In the genomic region with DNA sequence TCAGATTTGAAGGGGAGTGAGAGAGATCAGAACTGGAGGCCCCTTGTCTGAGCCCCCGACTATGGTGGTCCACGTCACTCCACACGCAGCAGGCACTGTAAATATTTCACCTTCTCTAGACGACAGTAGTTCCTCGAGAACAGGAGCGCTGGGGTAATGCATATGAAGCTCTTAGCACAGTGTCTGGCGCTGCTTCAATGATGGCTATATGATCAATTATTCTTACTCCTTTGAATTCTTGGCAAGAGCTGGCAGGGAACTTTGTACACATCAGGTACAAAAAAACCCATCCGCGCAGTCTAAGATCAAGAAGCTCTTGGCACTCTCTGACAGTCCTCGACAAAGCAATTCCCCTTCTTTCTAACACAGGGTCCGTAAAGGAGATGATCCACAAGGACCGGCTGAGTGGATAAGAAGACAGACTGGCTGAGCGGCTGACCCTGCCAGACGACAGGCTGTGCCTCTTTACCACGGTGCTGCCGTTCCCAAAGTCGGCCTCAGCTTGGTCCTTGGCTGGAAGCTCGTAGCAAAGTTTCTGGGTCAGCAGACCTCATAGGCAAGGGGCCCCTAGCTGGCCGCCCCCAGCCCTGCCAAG, we compare ENCODE assay signal across 1 cellular context.
TF ChIP-seq lines count a peak whose summit lies in the region.

No MANE protein-coding gene starts in this region.

TF ChIP-seq in GM23338, 12 proteins besides CTCF, POLR2A, EP300 and RAD21 (continued from another document):
- TF ChIP-seq, protein P1, sequence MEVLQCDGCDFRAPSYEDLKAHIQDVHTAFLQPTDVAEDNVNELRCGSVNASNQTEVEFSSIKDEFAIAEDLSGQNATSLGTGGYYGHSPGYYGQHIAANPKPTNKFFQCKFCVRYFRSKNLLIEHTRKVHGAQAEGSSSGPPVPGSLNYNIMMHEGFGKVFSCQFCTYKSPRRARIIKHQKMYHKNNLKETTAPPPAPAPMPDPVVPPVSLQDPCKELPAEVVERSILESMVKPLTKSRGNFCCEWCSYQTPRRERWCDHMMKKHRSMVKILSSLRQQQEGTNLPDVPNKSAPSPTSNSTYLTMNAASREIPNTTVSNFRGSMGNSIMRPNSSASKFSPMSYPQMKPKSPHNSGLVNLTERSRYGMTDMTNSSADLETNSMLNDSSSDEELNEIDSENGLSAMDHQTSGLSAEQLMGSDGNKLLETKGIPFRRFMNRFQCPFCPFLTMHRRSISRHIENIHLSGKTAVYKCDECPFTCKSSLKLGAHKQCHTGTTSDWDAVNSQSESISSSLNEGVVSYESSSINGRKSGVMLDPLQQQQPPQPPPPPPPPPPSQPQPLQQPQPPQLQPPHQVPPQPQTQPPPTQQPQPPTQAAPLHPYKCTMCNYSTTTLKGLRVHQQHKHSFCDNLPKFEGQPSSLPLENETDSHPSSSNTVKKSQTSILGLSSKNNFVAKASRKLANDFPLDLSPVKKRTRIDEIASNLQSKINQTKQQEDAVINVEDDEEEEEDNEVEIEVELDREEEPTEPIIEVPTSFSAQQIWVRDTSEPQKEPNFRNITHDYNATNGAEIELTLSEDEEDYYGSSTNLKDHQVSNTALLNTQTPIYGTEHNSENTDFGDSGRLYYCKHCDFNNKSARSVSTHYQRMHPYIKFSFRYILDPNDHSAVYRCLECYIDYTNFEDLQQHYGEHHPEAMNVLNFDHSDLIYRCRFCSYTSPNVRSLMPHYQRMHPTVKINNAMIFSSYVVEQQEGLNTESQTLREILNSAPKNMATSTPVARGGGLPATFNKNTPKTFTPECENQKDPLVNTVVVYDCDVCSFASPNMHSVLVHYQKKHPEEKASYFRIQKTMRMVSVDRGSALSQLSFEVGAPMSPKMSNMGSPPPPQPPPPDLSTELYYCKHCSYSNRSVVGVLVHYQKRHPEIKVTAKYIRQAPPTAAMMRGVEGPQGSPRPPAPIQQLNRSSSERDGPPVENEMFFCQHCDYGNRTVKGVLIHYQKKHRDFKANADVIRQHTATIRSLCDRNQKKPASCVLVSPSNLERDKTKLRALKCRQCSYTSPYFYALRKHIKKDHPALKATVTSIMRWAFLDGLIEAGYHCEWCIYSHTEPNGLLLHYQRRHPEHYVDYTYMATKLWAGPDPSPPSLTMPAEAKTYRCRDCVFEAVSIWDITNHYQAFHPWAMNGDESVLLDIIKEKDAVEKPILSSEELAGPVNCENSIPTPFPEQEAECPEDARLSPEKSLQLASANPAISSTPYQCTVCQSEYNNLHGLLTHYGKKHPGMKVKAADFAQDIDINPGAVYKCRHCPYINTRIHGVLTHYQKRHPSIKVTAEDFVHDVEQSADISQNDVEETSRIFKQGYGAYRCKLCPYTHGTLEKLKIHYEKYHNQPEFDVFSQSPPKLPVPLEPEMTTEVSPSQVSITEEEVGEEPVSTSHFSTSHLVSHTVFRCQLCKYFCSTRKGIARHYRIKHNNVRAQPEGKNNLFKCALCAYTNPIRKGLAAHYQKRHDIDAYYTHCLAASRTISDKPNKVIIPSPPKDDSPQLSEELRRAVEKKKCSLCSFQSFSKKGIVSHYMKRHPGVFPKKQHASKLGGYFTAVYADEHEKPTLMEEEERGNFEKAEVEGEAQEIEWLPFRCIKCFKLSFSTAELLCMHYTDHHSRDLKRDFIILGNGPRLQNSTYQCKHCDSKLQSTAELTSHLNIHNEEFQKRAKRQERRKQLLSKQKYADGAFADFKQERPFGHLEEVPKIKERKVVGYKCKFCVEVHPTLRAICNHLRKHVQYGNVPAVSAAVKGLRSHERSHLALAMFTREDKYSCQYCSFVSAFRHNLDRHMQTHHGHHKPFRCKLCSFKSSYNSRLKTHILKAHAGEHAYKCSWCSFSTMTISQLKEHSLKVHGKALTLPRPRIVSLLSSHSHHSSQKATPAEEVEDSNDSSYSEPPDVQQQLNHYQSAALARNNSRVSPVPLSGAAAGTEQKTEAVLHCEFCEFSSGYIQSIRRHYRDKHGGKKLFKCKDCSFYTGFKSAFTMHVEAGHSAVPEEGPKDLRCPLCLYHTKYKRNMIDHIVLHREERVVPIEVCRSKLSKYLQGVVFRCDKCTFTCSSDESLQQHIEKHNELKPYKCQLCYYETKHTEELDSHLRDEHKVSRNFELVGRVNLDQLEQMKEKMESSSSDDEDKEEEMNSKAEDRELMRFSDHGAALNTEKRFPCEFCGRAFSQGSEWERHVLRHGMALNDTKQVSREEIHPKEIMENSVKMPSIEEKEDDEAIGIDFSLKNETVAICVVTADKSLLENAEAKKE (CRISPR knock-in tag; IDR thresholded peaks at IDR 0.05) = no peak
- TF ChIP-seq EZH2 (IDR thresholded peaks at IDR 0.05; ENCODE audit: low read depth, unreplicated experiment) (no peak), ZNF331 (CRISPR knock-in tag; IDR thresholded peaks at IDR 0.05; ENCODE audit: low read depth) (no peak), POLR2AphosphoS5 (IDR thresholded peaks at IDR 0.05; ENCODE audit: low read depth) (no peak), JUNB (IDR thresholded peaks at IDR 0.05; ENCODE audit: unreplicated experiment) (no peak), CREB1 (CRISPR knock-in tag; IDR thresholded peaks at IDR 0.05; ENCODE audit: low read depth) (no peak)
- TF ChIP-seq, protein P2, sequence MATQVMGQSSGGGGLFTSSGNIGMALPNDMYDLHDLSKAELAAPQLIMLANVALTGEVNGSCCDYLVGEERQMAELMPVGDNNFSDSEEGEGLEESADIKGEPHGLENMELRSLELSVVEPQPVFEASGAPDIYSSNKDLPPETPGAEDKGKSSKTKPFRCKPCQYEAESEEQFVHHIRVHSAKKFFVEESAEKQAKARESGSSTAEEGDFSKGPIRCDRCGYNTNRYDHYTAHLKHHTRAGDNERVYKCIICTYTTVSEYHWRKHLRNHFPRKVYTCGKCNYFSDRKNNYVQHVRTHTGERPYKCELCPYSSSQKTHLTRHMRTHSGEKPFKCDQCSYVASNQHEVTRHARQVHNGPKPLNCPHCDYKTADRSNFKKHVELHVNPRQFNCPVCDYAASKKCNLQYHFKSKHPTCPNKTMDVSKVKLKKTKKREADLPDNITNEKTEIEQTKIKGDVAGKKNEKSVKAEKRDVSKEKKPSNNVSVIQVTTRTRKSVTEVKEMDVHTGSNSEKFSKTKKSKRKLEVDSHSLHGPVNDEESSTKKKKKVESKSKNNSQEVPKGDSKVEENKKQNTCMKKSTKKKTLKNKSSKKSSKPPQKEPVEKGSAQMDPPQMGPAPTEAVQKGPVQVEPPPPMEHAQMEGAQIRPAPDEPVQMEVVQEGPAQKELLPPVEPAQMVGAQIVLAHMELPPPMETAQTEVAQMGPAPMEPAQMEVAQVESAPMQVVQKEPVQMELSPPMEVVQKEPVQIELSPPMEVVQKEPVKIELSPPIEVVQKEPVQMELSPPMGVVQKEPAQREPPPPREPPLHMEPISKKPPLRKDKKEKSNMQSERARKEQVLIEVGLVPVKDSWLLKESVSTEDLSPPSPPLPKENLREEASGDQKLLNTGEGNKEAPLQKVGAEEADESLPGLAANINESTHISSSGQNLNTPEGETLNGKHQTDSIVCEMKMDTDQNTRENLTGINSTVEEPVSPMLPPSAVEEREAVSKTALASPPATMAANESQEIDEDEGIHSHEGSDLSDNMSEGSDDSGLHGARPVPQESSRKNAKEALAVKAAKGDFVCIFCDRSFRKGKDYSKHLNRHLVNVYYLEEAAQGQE (IDR thresholded peaks at IDR 0.05; ENCODE audit: unreplicated experiment) = no peak
TF ChIP-seq in GM23338: peak in this region for 0.
